20 cellular contexts compared by ENCODE assay signal in the genomic region with DNA sequence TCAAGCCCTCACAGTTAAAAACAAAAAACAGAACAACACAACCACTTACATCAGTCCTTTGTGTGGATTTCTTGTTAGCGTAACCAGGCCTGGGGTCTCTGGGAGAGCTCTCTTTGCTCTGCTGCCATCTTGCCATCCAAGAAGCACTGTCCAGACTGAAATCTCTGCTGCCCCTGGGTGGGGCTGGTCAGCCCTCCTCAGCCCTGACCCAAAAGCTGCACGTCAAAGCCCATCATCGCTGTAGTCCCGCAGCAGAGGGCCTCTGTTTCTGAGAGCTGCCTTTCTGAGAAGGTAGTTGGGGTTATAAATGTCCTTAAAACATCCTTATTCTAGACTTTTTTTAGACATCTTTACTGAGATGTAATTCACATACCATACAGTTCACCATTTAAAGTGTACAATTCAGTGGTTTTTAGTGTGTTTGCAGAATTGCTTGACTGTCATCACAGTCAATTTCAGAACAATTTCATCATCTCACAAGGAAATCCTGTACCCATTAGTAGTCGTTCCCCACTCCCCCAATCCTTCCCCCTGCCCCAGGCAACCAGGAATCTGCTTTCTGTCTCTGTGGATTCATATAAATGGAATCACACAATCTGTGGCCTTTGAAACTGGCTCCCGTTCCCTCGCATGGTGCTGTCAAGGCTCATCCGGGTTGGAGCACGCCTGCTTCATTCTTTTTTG.
DNase-seq lines count a peak whose midpoint lies in the region; ATAC-seq and TF ChIP-seq lines count a peak whose summit lies in the region.
"Had no signal": no experiment of that assay in that cellular context is flagged by ENCODE, and none has a peak within 500 bp of the region (broad histone marks: within the 10 kb centered on the region; RNA-seq: fewer than 3 reads in every experiment).

No MANE protein-coding gene starts in this region.

- H3K36me3 ChIP-seq in esophagus muscularis mucosa = peaks cover 0 to 7% (median 3%) of the 10 kb centered on the region in 4 donors
- no peaks in the 10 kb centered on the region for H3K36me3 ChIP-seq in osteoblast (ENCODE audit: insufficient read depth, low read length)

- no peak for TF ChIP-seq EP300 in esophagus muscularis mucosa (IDR thresholded peaks at IDR 0.05)

- no peaks in the 10 kb centered on the region for H3K9me3 ChIP-seq in esophagus muscularis mucosa
- no peaks in the 10 kb centered on the region for H3K9me3 ChIP-seq in osteoblast (ENCODE audit: low read depth, low read length)
- H3K9me3 ChIP-seq: A549 had no signal

- DNase-seq in stimulated activated naive CD8-positive, alpha-beta T cell treated with anti-CD3 and anti-CD28 coated beads, Interleukin-15, amount 100 ng/mL, for 72 hours = no peak
- DNase-seq in stimulated activated naive CD8-positive, alpha-beta T cell treated with anti-CD3 and anti-CD28 coated beads, Interleukin-15, Interleukin-2, amounts not matched to agents 100 U/mL and 50 U/mL, for 24 hours = no peak
- DNase-seq in chondrocyte (ENCODE audit: low spot score) = no peak
- peak; percentile 62 for DNase-seq in esophagus muscularis mucosa (ENCODE audit: extremely low spot score)
- no peak for DNase-seq in stimulated activated naive B cell treated with anti-CD40 and anti-IgM and Interleukin-4, amounts not matched to agents 10 μg/mL and 1 μg/mL and 100 μg/mL, for 72 hours
- no peak for DNase-seq in osteoblast (ENCODE audit: insufficient read length, low spot score, missing footprints)
- no peak for DNase-seq in substantia nigra (lab: John Stamatoyannopoulos, UW)
- DNase-seq: Calu3, DMS 273 treated with DMSO at 0.1 percent for 48 hours, DMS53, DND-41, HFFc6 had no signal

- no peak for TF ChIP-seq CTCF in chondrocyte (IDR thresholded peaks at IDR 0.05)
- TF ChIP-seq CTCF in esophagus muscularis mucosa (IDR thresholded peaks at IDR 0.05) = no peak
- TF ChIP-seq CTCF in osteoblast (IDR thresholded peaks at IDR 0.05; ENCODE audit: extremely low read depth, low read depth, low read length) = no peak

- H3K4me1 ChIP-seq in esophagus muscularis mucosa (no peaks in the 10 kb centered on the region), osteoblast (ENCODE audit: insufficient read depth, low read length) (no peaks in the 10 kb centered on the region)
- H3K4me1 ChIP-seq: A549, BLaER1 had no signal

- no peaks in the 10 kb centered on the region for H3K9me3 Mint-ChIP-seq in stimulated activated naive CD8-positive, alpha-beta T cell treated with anti-CD3 and anti-CD28 coated beads, Interleukin-15, amount 100 ng/mL, for 72 hours
- no peaks in the 10 kb centered on the region for H3K9me3 Mint-ChIP-seq in chondrocyte (ENCODE audit: low read depth)
- no peaks in the 10 kb centered on the region for H3K9me3 Mint-ChIP-seq in stimulated activated naive B cell treated with anti-CD40 and anti-IgM and Interleukin-4, amounts not matched to agents 10 μg/mL and 1 μg/mL and 100 μg/mL, for 72 hours
- H3K9me3 Mint-ChIP-seq: CD8-positive, alpha-beta T cell; GM23338; IgD-negative memory B cell had no signal

- peaks cover 43% of the 10 kb centered on the region for H3K4me1 Mint-ChIP-seq in stimulated activated naive CD8-positive, alpha-beta T cell treated with anti-CD3 and anti-CD28 coated beads, Interleukin-15, amount 100 ng/mL, for 72 hours
- peaks cover 14% of the 10 kb centered on the region for H3K4me1 Mint-ChIP-seq in chondrocyte (ENCODE audit: low read depth)
- peaks cover 33 to 52% of the 10 kb centered on the region in 2 donors for H3K4me1 Mint-ChIP-seq in stimulated activated naive B cell treated with anti-CD40 and anti-IgM and Interleukin-4, amounts not matched to agents 10 μg/mL and 1 μg/mL and 100 μg/mL, for 72 hours

- no peak overlapping the region for H3K4me3 Mint-ChIP-seq in stimulated activated naive CD8-positive, alpha-beta T cell treated with anti-CD3 and anti-CD28 coated beads, Interleukin-15, amount 100 ng/mL, for 72 hours
- H3K4me3 Mint-ChIP-seq in chondrocyte (ENCODE audit: unreplicated experiment) = no peak overlapping the region
- H3K4me3 Mint-ChIP-seq in stimulated activated naive B cell treated with anti-CD40 and anti-IgM and Interleukin-4, amounts not matched to agents 10 μg/mL and 1 μg/mL and 100 μg/mL, for 72 hours = no peak overlapping the region
- H3K4me3 Mint-ChIP-seq: CD8-positive, alpha-beta T cell; GM23338; HFFc6 had no signal

- peaks cover 21% of the 10 kb centered on the region for H4K20me1 ChIP-seq in osteoblast (ENCODE audit: insufficient read depth, low read length)

- H3K79me2 ChIP-seq in osteoblast (ENCODE audit: insufficient read depth, low read length) = peaks cover 34% of the 10 kb centered on the region

- H3K27me3 Mint-ChIP-seq in stimulated activated naive CD8-positive, alpha-beta T cell treated with anti-CD3 and anti-CD28 coated beads, Interleukin-15, amount 100 ng/mL, for 72 hours = no peaks in the 10 kb centered on the region
- H3K27me3 Mint-ChIP-seq in chondrocyte (ENCODE audit: low read depth) = no peaks in the 10 kb centered on the region
- no peaks in the 10 kb centered on the region for H3K27me3 Mint-ChIP-seq in stimulated activated naive B cell treated with anti-CD40 and anti-IgM and Interleukin-4, amounts not matched to agents 10 μg/mL and 1 μg/mL and 100 μg/mL, for 72 hours
- H3K27me3 Mint-ChIP-seq: IgD-negative memory B cell had no signal

- intact Hi-C loops in esophagus muscularis mucosa (cut with DNase I) = no loop called here

- no peak for TF ChIP-seq POLR2A in esophagus muscularis mucosa (IDR thresholded peaks at IDR 0.05; ENCODE audit: low read depth)

- peaks cover 1% of the 10 kb centered on the region for H3K36me3 Mint-ChIP-seq in chondrocyte (ENCODE audit: low read depth)
- peaks cover 31% of the 10 kb centered on the region in 2 donors for H3K36me3 Mint-ChIP-seq in stimulated activated naive B cell treated with anti-CD40 and anti-IgM and Interleukin-4, amounts not matched to agents 10 μg/mL and 1 μg/mL and 100 μg/mL, for 72 hours

- H2AFZ ChIP-seq in osteoblast (ENCODE audit: low read length) = no peak overlapping the region
- H2AFZ ChIP-seq: GM23338 had no signal

- H3K4me2 ChIP-seq in osteoblast (ENCODE audit: insufficient read depth, low read length) = no peak overlapping the region
- H3K4me2 ChIP-seq: A549, BLaER1, GM23338 had no signal

- H3K27ac Mint-ChIP-seq in stimulated activated naive CD8-positive, alpha-beta T cell treated with anti-CD3 and anti-CD28 coated beads, Interleukin-15, amount 100 ng/mL, for 72 hours = peak overlapping the region; percentile 6 to 69
- peak overlapping the region; percentile 88 for H3K27ac Mint-ChIP-seq in chondrocyte (ENCODE audit: unreplicated experiment)
- H3K27ac Mint-ChIP-seq in stimulated activated naive B cell treated with anti-CD40 and anti-IgM and Interleukin-4, amounts not matched to agents 10 μg/mL and 1 μg/mL and 100 μg/mL, for 72 hours = peak overlapping the region; percentile 67
- H3K27ac Mint-ChIP-seq: GM23338, HFFc6 had no signal

- 86% methylated on average over 9 of the region's 9 CpGs for WGBS in esophagus muscularis mucosa

- ATAC-seq in stimulated activated naive CD8-positive, alpha-beta T cell treated with anti-CD3 and anti-CD28 coated beads, Interleukin-15, amount 100 ng/mL, for 72 hours = no peak
- ATAC-seq in stimulated activated naive CD8-positive, alpha-beta T cell treated with anti-CD3 and anti-CD28 coated beads, Interleukin-15, Interleukin-2, amounts not matched to agents 100 U/mL and 50 U/mL, for 24 hours = no peak
- ATAC-seq in stimulated activated naive B cell treated with anti-CD40 and anti-IgM and Interleukin-4, amounts not matched to agents 10 μg/mL and 1 μg/mL and 100 μg/mL, for 72 hours (replicated peaks) = no peak
- ATAC-seq in HG03196 (IDR thresholded peaks at IDR 0.05; ENCODE audit: unreplicated experiment) = no peak
- ATAC-seq: A549; CD8-positive, alpha-beta T cell; GM23338; HCT116 had no signal

- H3K27me3 ChIP-seq in esophagus muscularis mucosa = no peaks in the 10 kb centered on the region
- H3K27me3 ChIP-seq in osteoblast (ENCODE audit: insufficient read depth, low read length) = no peaks in the 10 kb centered on the region
- H3K27me3 ChIP-seq: BLaER1 had no signal

- H3K4me3 ChIP-seq in esophagus muscularis mucosa (no peak overlapping the region), osteoblast (ENCODE audit: insufficient read depth, low read length) (no peak overlapping the region)
- H3K4me3 ChIP-seq: A549, BLaER1, GM23338 had no signal

- H3K27ac ChIP-seq in esophagus muscularis mucosa (replicated peaks in 1 of 4) (no peak overlapping the region), osteoblast (ENCODE audit: low read depth, low read length) (no peak overlapping the region), substantia nigra (ENCODE audit: low read depth, low read length, poor library complexity, severe bottlenecking) (no peak overlapping the region)
- H3K27ac ChIP-seq: 22Rv1, A549, BLaER1 had no signal

Comparison
In these comparisons a context has a peak if more than half of its experiments do, and no peak if none do; other contexts are left out.
1. H3K27ac Mint-ChIP-seq: peak in every context shown above with its lines; median percentile 88 in chondrocyte; 67 in stimulated activated naive B cell treated with anti-CD40 and anti-IgM and Interleukin-4, amounts not matched to agents 10 μg/mL and 1 μg/mL and 100 μg/mL, for 72 hours; 38 in stimulated activated naive CD8-positive, alpha-beta T cell treated with anti-CD3 and anti-CD28 coated beads, Interleukin-15, amount 100 ng/mL, for 72 hours.